ENCODE assay signal across 1 cellular context in genomic region chr1:14606632-14607031, GRCh38.
A peak's percentile ranks its signal among the peaks of the same experiment; 100 is the strongest.
TF ChIP-seq lines count a peak whose summit lies in the region.

No MANE protein-coding gene starts in this region.

TF ChIP-seq in K562, 482 proteins besides CTCF, POLR2A, EP300 and RAD21 (continued from another document):
- TF ChIP-seq REST (CRISPR knock-in tag; IDR thresholded peaks at IDR 0.05; ENCODE audit: low read depth) (no peak), HCFC1 (IDR thresholded peaks at IDR 0.05; ENCODE audit: low read depth, low read length) (no peak), BHLHE40 (IDR thresholded peaks at IDR 0.05; ENCODE audit: low read length) (no peak), POLR2AphosphoS5 (IDR thresholded peaks at IDR 0.05; ENCODE audit: control insufficient read depth, insufficient read depth, low read depth, low read length) (no peak), ATF3 (IDR thresholded peaks at IDR 0.05) (no peak), ATF3 (CRISPR knock-in tag; conservative IDR thresholded peaks at IDR 0.05) (no peak)
- TF ChIP-seq, protein P1, sequence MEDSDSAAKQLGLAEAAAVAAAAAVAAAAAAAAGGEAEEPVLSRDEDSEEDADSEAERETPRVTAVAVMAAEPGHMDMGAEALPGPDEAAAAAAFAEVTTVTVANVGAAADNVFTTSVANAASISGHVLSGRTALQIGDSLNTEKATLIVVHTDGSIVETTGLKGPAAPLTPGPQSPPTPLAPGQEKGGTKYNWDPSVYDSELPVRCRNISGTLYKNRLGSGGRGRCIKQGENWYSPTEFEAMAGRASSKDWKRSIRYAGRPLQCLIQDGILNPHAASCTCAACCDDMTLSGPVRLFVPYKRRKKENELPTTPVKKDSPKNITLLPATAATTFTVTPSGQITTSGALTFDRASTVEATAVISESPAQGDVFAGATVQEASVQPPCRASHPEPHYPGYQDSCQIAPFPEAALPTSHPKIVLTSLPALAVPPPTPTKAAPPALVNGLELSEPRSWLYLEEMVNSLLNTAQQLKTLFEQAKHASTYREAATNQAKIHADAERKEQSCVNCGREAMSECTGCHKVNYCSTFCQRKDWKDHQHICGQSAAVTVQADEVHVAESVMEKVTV (CRISPR knock-in tag; IDR thresholded peaks at IDR 0.05): peak; percentile 63
- TF ChIP-seq, protein P2, sequence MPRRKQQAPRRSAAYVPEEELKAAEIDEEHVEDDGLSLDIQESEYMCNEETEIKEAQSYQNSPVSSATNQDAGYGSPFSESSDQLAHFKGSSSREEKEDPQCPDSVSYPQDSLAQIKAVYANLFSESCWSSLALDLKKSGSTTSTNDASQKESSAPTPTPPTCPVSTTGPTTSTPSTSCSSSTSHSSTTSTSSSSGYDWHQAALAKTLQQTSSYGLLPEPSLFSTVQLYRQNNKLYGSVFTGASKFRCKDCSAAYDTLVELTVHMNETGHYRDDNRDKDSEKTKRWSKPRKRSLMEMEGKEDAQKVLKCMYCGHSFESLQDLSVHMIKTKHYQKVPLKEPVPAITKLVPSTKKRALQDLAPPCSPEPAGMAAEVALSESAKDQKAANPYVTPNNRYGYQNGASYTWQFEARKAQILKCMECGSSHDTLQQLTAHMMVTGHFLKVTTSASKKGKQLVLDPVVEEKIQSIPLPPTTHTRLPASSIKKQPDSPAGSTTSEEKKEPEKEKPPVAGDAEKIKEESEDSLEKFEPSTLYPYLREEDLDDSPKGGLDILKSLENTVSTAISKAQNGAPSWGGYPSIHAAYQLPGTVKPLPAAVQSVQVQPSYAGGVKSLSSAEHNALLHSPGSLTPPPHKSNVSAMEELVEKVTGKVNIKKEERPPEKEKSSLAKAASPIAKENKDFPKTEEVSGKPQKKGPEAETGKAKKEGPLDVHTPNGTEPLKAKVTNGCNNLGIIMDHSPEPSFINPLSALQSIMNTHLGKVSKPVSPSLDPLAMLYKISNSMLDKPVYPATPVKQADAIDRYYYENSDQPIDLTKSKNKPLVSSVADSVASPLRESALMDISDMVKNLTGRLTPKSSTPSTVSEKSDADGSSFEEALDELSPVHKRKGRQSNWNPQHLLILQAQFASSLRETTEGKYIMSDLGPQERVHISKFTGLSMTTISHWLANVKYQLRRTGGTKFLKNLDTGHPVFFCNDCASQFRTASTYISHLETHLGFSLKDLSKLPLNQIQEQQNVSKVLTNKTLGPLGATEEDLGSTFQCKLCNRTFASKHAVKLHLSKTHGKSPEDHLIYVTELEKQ (CRISPR knock-in tag; IDR thresholded peaks at IDR 0.05): no peak
